Comparison of ENCODE assay signal across 1 cellular context in genomic region chr16:70740174-70740918, GRCh38.
TF ChIP-seq lines count a peak whose summit lies in the region.

No MANE protein-coding gene starts in this region.

TF ChIP-seq in HepG2, 621 proteins besides CTCF, POLR2A, EP300 and RAD21 (continued from another document and continues in another):
- TF ChIP-seq, protein P1, sequence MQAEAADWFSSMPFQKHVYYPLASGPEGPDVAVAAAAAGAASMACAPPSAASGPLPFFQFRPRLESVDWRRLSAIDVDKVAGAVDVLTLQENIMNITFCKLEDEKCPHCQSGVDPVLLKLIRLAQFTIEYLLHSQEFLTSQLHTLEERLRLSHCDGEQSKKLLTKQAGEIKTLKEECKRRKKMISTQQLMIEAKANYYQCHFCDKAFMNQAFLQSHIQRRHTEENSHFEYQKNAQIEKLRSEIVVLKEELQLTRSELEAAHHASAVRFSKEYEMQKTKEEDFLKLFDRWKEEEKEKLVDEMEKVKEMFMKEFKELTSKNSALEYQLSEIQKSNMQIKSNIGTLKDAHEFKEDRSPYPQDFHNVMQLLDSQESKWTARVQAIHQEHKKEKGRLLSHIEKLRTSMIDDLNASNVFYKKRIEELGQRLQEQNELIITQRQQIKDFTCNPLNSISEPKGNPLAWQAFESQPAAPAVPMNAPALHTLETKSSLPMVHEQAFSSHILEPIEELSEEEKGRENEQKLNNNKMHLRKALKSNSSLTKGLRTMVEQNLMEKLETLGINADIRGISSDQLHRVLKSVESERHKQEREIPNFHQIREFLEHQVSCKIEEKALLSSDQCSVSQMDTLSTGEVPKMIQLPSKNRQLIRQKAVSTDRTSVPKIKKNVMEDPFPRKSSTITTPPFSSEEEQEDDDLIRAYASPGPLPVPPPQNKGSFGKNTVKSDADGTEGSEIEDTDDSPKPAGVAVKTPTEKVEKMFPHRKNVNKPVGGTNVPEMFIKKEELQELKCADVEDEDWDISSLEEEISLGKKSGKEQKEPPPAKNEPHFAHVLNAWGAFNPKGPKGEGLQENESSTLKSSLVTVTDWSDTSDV (CRISPR knock-in tag; IDR thresholded peaks at IDR 0.05), result 0 out of 2 replicates have a peak, but pooled peaks have one; percentile 65
- TF ChIP-seq SMARCC2 (IDR thresholded peaks at IDR 0.05) (no peak), SOX5 (CRISPR knock-in tag; IDR thresholded peaks at IDR 0.05; ENCODE audit: borderline replicate concordance) (no peak), NFIC (IDR thresholded peaks at IDR 0.05; ENCODE audit: low read length) (no peak), ZFP90 (CRISPR knock-in tag; IDR thresholded peaks at IDR 0.05; ENCODE audit: borderline replicate concordance) (no peak), GABPB1 (CRISPR knock-in tag; IDR thresholded peaks at IDR 0.05) (no peak), ZNF160 (CRISPR knock-in tag; IDR thresholded peaks at IDR 0.05) (no peak), ZNF563 (CRISPR knock-in tag; IDR thresholded peaks at IDR 0.05) (no peak), MTF1 (CRISPR knock-in tag; IDR thresholded peaks at IDR 0.05) (no peak), ZNF263 (CRISPR knock-in tag; IDR thresholded peaks at IDR 0.05) (no peak), ZNF580 (CRISPR knock-in tag; IDR thresholded peaks at IDR 0.05; ENCODE audit: borderline replicate concordance, low read depth) (0 out of 2 replicates have a peak, but pooled peaks have one; percentile 46), ZFP36 (IDR thresholded peaks at IDR 0.05; ENCODE audit: borderline replicate concordance, low read depth, low read length, partially characterized antibody) (no peak), MED8 (CRISPR knock-in tag; IDR thresholded peaks at IDR 0.05; ENCODE audit: insufficient replicate concordance) (no peak), ZNF768 (CRISPR knock-in tag; IDR thresholded peaks at IDR 0.05) (no peak), ZNF672 (CRISPR knock-in tag; IDR thresholded peaks at IDR 0.05) (no peak), PLRG1 (conservative IDR thresholded peaks at IDR 0.05) (no peak), NR0B2 (CRISPR knock-in tag; IDR thresholded peaks at IDR 0.05) (no peak), FLYWCH1 (CRISPR knock-in tag; IDR thresholded peaks at IDR 0.05) (no peak), HNF4A (CRISPR knock-in tag; IDR thresholded peaks at IDR 0.05) (0 out of 2 replicates have a peak, but pooled peaks have one; percentile 16), ZNF256 (CRISPR knock-in tag; conservative IDR thresholded peaks at IDR 0.05) (no peak), HNRNPUL1 (IDR thresholded peaks at IDR 0.05; ENCODE audit: low read depth, low read length) (no peak), FOSL2 (CRISPR knock-in tag; IDR thresholded peaks at IDR 0.05) (no peak), ZNF460 (CRISPR knock-in tag; IDR thresholded peaks at IDR 0.05; ENCODE audit: borderline replicate concordance) (no peak), ZNF274 (CRISPR knock-in tag; IDR thresholded peaks at IDR 0.05) (no peak), MBNL3 (CRISPR knock-in tag; conservative IDR thresholded peaks at IDR 0.05) (no peak), MXD3 (CRISPR knock-in tag; IDR thresholded peaks at IDR 0.05) (no peak), ZNF7 (CRISPR knock-in tag; IDR thresholded peaks at IDR 0.05) (no peak), GMEB1 (CRISPR knock-in tag; IDR thresholded peaks at IDR 0.05; ENCODE audit: borderline replicate concordance) (no peak), GLI4 (CRISPR knock-in tag; IDR thresholded peaks at IDR 0.05; ENCODE audit: borderline replicate concordance) (no peak), ZNF704 (CRISPR knock-in tag; IDR thresholded peaks at IDR 0.05; ENCODE audit: borderline replicate concordance) (no peak), TAF15 (IDR thresholded peaks at IDR 0.05; ENCODE audit: low read depth, low read length, poor library complexity, severe bottlenecking) (no peak), ZNF44 (CRISPR knock-in tag; IDR thresholded peaks at IDR 0.05) (no peak), MIXL1 (CRISPR knock-in tag; IDR thresholded peaks at IDR 0.05) (no peak), CENPT (CRISPR knock-in tag; IDR thresholded peaks at IDR 0.05; ENCODE audit: low read depth) (0 out of 2 replicates have a peak, but pooled peaks have one; percentile 47), ZNF24 (IDR thresholded peaks at IDR 0.05) (no peak), REPIN1 (CRISPR knock-in tag; IDR thresholded peaks at IDR 0.05; ENCODE audit: borderline replicate concordance, low read depth) (no peak)
- TF ChIP-seq, protein P2, sequence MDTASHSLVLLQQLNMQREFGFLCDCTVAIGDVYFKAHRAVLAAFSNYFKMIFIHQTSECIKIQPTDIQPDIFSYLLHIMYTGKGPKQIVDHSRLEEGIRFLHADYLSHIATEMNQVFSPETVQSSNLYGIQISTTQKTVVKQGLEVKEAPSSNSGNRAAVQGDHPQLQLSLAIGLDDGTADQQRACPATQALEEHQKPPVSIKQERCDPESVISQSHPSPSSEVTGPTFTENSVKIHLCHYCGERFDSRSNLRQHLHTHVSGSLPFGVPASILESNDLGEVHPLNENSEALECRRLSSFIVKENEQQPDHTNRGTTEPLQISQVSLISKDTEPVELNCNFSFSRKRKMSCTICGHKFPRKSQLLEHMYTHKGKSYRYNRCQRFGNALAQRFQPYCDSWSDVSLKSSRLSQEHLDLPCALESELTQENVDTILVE (CRISPR knock-in tag; IDR thresholded peaks at IDR 0.05), result no peak
- TF ChIP-seq, protein P3, sequence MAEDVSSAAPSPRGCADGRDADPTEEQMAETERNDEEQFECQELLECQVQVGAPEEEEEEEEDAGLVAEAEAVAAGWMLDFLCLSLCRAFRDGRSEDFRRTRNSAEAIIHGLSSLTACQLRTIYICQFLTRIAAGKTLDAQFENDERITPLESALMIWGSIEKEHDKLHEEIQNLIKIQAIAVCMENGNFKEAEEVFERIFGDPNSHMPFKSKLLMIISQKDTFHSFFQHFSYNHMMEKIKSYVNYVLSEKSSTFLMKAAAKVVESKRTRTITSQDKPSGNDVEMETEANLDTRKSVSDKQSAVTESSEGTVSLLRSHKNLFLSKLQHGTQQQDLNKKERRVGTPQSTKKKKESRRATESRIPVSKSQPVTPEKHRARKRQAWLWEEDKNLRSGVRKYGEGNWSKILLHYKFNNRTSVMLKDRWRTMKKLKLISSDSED (CRISPR knock-in tag; IDR thresholded peaks at IDR 0.05), result 0 out of 2 replicates have a peak, but pooled peaks have one; percentile 41
- TF ChIP-seq, protein P4, sequence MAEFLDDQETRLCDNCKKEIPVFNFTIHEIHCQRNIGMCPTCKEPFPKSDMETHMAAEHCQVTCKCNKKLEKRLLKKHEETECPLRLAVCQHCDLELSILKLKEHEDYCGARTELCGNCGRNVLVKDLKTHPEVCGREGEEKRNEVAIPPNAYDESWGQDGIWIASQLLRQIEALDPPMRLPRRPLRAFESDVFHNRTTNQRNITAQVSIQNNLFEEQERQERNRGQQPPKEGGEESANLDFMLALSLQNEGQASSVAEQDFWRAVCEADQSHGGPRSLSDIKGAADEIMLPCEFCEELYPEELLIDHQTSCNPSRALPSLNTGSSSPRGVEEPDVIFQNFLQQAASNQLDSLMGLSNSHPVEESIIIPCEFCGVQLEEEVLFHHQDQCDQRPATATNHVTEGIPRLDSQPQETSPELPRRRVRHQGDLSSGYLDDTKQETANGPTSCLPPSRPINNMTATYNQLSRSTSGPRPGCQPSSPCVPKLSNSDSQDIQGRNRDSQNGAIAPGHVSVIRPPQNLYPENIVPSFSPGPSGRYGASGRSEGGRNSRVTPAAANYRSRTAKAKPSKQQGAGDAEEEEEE (CRISPR knock-in tag; IDR thresholded peaks at IDR 0.05; ENCODE audit: borderline replicate concordance), result no peak
- TF ChIP-seq, protein P5, sequence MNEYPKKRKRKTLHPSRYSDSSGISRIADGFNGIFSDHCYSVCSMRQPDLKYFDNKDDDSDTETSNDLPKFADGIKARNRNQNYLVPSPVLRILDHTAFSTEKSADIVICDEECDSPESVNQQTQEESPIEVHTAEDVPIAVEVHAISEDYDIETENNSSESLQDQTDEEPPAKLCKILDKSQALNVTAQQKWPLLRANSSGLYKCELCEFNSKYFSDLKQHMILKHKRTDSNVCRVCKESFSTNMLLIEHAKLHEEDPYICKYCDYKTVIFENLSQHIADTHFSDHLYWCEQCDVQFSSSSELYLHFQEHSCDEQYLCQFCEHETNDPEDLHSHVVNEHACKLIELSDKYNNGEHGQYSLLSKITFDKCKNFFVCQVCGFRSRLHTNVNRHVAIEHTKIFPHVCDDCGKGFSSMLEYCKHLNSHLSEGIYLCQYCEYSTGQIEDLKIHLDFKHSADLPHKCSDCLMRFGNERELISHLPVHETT (CRISPR knock-in tag; conservative IDR thresholded peaks at IDR 0.05), result no peak
- TF ChIP-seq, protein P6, sequence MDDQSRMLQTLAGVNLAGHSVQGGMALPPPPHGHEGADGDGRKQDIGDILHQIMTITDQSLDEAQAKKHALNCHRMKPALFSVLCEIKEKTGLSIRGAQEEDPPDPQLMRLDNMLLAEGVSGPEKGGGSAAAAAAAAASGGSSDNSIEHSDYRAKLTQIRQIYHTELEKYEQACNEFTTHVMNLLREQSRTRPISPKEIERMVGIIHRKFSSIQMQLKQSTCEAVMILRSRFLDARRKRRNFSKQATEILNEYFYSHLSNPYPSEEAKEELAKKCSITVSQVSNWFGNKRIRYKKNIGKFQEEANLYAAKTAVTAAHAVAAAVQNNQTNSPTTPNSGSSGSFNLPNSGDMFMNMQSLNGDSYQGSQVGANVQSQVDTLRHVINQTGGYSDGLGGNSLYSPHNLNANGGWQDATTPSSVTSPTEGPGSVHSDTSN (CRISPR knock-in tag; IDR thresholded peaks at IDR 0.05; ENCODE audit: borderline replicate concordance), result no peak
- TF ChIP-seq, protein P7, sequence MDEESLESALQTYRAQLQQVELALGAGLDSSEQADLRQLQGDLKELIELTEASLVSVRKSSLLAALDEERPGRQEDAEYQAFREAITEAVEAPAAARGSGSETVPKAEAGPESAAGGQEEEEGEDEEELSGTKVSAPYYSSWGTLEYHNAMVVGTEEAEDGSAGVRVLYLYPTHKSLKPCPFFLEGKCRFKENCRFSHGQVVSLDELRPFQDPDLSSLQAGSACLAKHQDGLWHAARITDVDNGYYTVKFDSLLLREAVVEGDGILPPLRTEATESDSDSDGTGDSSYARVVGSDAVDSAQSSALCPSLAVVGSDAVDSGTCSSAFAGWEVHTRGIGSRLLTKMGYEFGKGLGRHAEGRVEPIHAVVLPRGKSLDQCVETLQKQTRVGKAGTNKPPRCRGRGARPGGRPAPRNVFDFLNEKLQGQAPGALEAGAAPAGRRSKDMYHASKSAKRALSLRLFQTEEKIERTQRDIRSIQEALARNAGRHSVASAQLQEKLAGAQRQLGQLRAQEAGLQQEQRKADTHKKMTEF (CRISPR knock-in tag; IDR thresholded peaks at IDR 0.05), result 0 out of 2 replicates have a peak, but pooled peaks have one; percentile 28
- TF ChIP-seq, protein P8, sequence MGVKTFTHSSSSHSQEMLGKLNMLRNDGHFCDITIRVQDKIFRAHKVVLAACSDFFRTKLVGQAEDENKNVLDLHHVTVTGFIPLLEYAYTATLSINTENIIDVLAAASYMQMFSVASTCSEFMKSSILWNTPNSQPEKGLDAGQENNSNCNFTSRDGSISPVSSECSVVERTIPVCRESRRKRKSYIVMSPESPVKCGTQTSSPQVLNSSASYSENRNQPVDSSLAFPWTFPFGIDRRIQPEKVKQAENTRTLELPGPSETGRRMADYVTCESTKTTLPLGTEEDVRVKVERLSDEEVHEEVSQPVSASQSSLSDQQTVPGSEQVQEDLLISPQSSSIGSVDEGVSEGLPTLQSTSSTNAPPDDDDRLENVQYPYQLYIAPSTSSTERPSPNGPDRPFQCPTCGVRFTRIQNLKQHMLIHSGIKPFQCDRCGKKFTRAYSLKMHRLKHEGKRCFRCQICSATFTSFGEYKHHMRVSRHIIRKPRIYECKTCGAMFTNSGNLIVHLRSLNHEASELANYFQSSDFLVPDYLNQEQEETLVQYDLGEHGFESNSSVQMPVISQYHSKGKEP (CRISPR knock-in tag; IDR thresholded peaks at IDR 0.05), result no peak
